In genomic region chr14:58533417-58533816, GRCh38 we compare ENCODE assay signal across 10 cellular contexts.
DNase-seq lines count a peak whose midpoint lies in the region; ATAC-seq and TF ChIP-seq lines count a peak whose summit lies in the region.
"Had no signal": no experiment of that assay in that cellular context is flagged by ENCODE, and none has a peak within 500 bp of the region (broad histone marks: within the 10 kb centered on the region; RNA-seq: fewer than 3 reads in every experiment).

No MANE protein-coding gene starts in this region.

- ATAC-seq in Right ventricle myocardium superior (ENCODE audit: poor library complexity) (peak; percentile 86), HG03159 (IDR thresholded peaks at IDR 0.05; ENCODE audit: unreplicated experiment) (no peak), HG03280 (IDR thresholded peaks at IDR 0.05; ENCODE audit: unreplicated experiment) (no peak)
- ATAC-seq: CD8-positive, alpha-beta T cell had no signal

- H3K36me3 Mint-ChIP-seq in activated CD4-positive, alpha-beta T cell treated with anti-CD3 and anti-CD28 coated beads, Interleukin-2, amount 10 ng/mL, durations not matched to agents 24 days and 14 days (ENCODE audit: low read depth): no peaks in the 10 kb centered on the region

- H3K9me3 ChIP-seq in osteoblast (ENCODE audit: low read depth, low read length): no peaks in the 10 kb centered on the region

- peaks cover 16% of the 10 kb centered on the region for H3K9me3 Mint-ChIP-seq in activated CD4-positive, alpha-beta T cell treated with anti-CD3 and anti-CD28 coated beads, Interleukin-2, amount 10 ng/mL, durations not matched to agents 24 days and 14 days

- no peaks in the 10 kb centered on the region for H3K27me3 ChIP-seq in osteoblast (ENCODE audit: insufficient read depth, low read length)

- DNase-seq in C1 segment of cervical spinal cord (lab: John Stamatoyannopoulos, UW) (peak in 12 of 14 donors; percentile 0 to 48 (median 29)), anterior cingulate cortex (lab: John Stamatoyannopoulos, UW) (peak in 35 of 58 donors; percentile 1 to 83 (median 34)), Right ventricle myocardium superior (peak; percentile 46), osteoblast (ENCODE audit: insufficient read length, low spot score, missing footprints) (no peak), NCI-H1048 (lab: John Stamatoyannopoulos, UW) (no peak)
- no peak for DNase-seq in activated CD4-positive, alpha-beta T cell treated with anti-CD3 and anti-CD28 coated beads, Interleukin-2, amount 10 ng/mL, durations not matched to agents 24 days and 14 days
- DNase-seq: CD8-positive, alpha-beta T cell; effector CD8-positive, alpha-beta T cell had no signal

- H3K27ac ChIP-seq in osteoblast (ENCODE audit: low read depth, low read length): peak overlapping the region; percentile 38

- no peak overlapping the region for H3K27ac Mint-ChIP-seq in activated CD4-positive, alpha-beta T cell treated with anti-CD3 and anti-CD28 coated beads, Interleukin-2, amount 10 ng/mL, durations not matched to agents 24 days and 14 days

- H3K4me3 ChIP-seq in osteoblast (ENCODE audit: insufficient read depth, low read length): no peak overlapping the region

- TF ChIP-seq CTCF in osteoblast (IDR thresholded peaks at IDR 0.05; ENCODE audit: extremely low read depth, low read depth, low read length): no peak

- H3K36me3 ChIP-seq in osteoblast (ENCODE audit: insufficient read depth, low read length): no peaks in the 10 kb centered on the region

- no peaks in the 10 kb centered on the region for H4K20me1 ChIP-seq in osteoblast (ENCODE audit: insufficient read depth, low read length)

- H3K4me1 ChIP-seq in osteoblast (ENCODE audit: insufficient read depth, low read length): peaks cover 14% of the 10 kb centered on the region

- intact Hi-C loops in Right ventricle myocardium superior (cut with DNase I): no loop called here
- intact Hi-C loops in activated CD4-positive, alpha-beta T cell treated with anti-CD3 and anti-CD28 coated beads, Interleukin-2, amount 10 ng/mL, durations not matched to agents 24 days and 14 days (cut with micrococcal nuclease): no loop called here

- H3K79me2 ChIP-seq in osteoblast (ENCODE audit: insufficient read depth, low read length): no peaks in the 10 kb centered on the region

- H3K4me2 ChIP-seq in osteoblast (ENCODE audit: insufficient read depth, low read length): peak overlapping the region; percentile 5

- H3K27me3 Mint-ChIP-seq in activated CD4-positive, alpha-beta T cell treated with anti-CD3 and anti-CD28 coated beads, Interleukin-2, amount 10 ng/mL, durations not matched to agents 24 days and 14 days: no peaks in the 10 kb centered on the region

- H2AFZ ChIP-seq in osteoblast (ENCODE audit: low read length): peak overlapping the region; percentile 81

- H3K4me3 Mint-ChIP-seq in activated CD4-positive, alpha-beta T cell treated with anti-CD3 and anti-CD28 coated beads, Interleukin-2, amount 10 ng/mL, durations not matched to agents 24 days and 14 days: no peak overlapping the region
- H3K4me3 Mint-ChIP-seq: CD8-positive, alpha-beta T cell had no signal

- H3K4me1 Mint-ChIP-seq in activated CD4-positive, alpha-beta T cell treated with anti-CD3 and anti-CD28 coated beads, Interleukin-2, amount 10 ng/mL, durations not matched to agents 24 days and 14 days: no peaks in the 10 kb centered on the region

Comparison
In these comparisons a context has a peak if more than half of its experiments do, and no peak if none do; other contexts are left out.
1. DNase-seq: peak in C1 segment of cervical spinal cord (12 of 14), anterior cingulate cortex (35 of 58) and Right ventricle myocardium superior (single experiment); none in osteoblast (single experiment), activated CD4-positive, alpha-beta T cell treated with anti-CD3 and anti-CD28 coated beads, Interleukin-2, amount 10 ng/mL, durations not matched to agents 24 days and 14 days (single experiment) and NCI-H1048 (single experiment).